In genomic region chr14:64747327-64747726, GRCh38 we compare ENCODE assay signal across 17 cellular contexts.
"Had no signal": no experiment of that assay in that cellular context is flagged by ENCODE, and none has a peak within 500 bp of the region (broad histone marks: within the 10 kb centered on the region; RNA-seq: fewer than 3 reads in every experiment).

No MANE protein-coding gene starts in this region.

- H3K27ac Mint-ChIP-seq: dendritic cell treated with granulocyte-macrophage colony-stimulating factor and Interleukin-4, amounts not matched to agents 40 ng/mL and 50 ng/mL, for 4 days; endodermal cell; naive B cell had no signal

- DNase-seq: activated CD4-positive, alpha-beta T cell treated with anti-CD3 and anti-CD28 coated beads for 48 hours; activated CD8-positive, alpha-beta memory T cell treated with anti-CD3 and anti-CD28 coated beads for 24 hours; activated naive CD4-positive, alpha-beta T cell treated with anti-CD3 and anti-CD28 coated beads, Interleukin-2, amount 50 U/mL, for 16 hours; adrenal gland; body of pancreas; central memory CD4-positive, alpha-beta T cell; endodermal cell; erythroblast; naive B cell; occipital lobe; stimulated activated CD4-positive, alpha-beta T cell treated with anti-CD3 and anti-CD28 coated beads, Interleukin-2, amount 100 ng/mL, for 48 hours; stimulated activated naive CD8-positive, alpha-beta T cell treated with anti-CD3 and anti-CD28 coated beads, Interleukin-15, Interleukin-2, amounts not matched to agents 100 U/mL and 50 U/mL, for 24 hours; testis had no signal

- H3K9me3 Mint-ChIP-seq: dendritic cell treated with granulocyte-macrophage colony-stimulating factor and Interleukin-4, amounts not matched to agents 40 ng/mL and 50 ng/mL, for 4 days; endodermal cell; WTC11 had no signal

- H3K79me2 ChIP-seq: hepatocyte had no signal

- H3K4me1 ChIP-seq: adrenal gland, body of pancreas had no signal

- H3K36me3 Mint-ChIP-seq: naive B cell had no signal

- H3K27ac ChIP-seq: body of pancreas, hepatocyte had no signal

- H3K27me3 Mint-ChIP-seq: dendritic cell treated with granulocyte-macrophage colony-stimulating factor and Interleukin-4, amounts not matched to agents 40 ng/mL and 50 ng/mL, for 4 days; naive B cell had no signal

- H3K27me3 ChIP-seq: adrenal gland, body of pancreas, hepatocyte, testis had no signal

- H3K4me1 Mint-ChIP-seq: naive B cell had no signal

- H3K4me3 ChIP-seq: adrenal gland, body of pancreas, hepatocyte, lung, testis had no signal

- H3K9me3 ChIP-seq: adrenal gland, body of pancreas, testis had no signal

- H2AFZ ChIP-seq: hepatocyte had no signal

- ATAC-seq: body of pancreas; stimulated activated naive CD8-positive, alpha-beta T cell treated with anti-CD3 and anti-CD28 coated beads, Interleukin-15, Interleukin-2, amounts not matched to agents 100 U/mL and 50 U/mL, for 24 hours; WTC11 had no signal

- H3K4me2 ChIP-seq: hepatocyte had no signal

- H3K4me3 Mint-ChIP-seq: dendritic cell treated with granulocyte-macrophage colony-stimulating factor and Interleukin-4, amounts not matched to agents 40 ng/mL and 50 ng/mL, for 4 days; endodermal cell; naive B cell; WTC11 had no signal
